In genomic region chr4:4289575-4289929, GRCh38 we compare ENCODE assay signal across 8 cellular contexts. TPM values are rescaled to one million over a fixed set of nuclear protein-coding genes. Genes with fewer than 3 reads are reported as not detected.
DNase-seq lines count a peak whose midpoint lies in the region; ATAC-seq and TF ChIP-seq lines count a peak whose summit lies in the region.

No MANE protein-coding gene starts in this region.

- DNase-seq in CD4-positive, alpha-beta memory T cell, result no peak
- DNase-seq in Jurkat, Clone E6-1 (ENCODE audit: low read depth, low spot score), result no peak
- DNase-seq in dorsolateral prefrontal cortex (no peak), NCI-H2081 treated with DMSO at 0.1 percent for 48 hours (lab: John Stamatoyannopoulos, UW) (no peak), G401 (ENCODE audit: low spot score) (no peak), NCI-H146 (lab: John Stamatoyannopoulos, UW) (no peak)
- no peak for DNase-seq in natural killer cell treated with Interleukin-12 subunit alpha and Interleukin-12 subunit beta and Interleukin-15 and Interleukin-18, amount 100 ng/mL, for 72 hours (ENCODE audit: low spot score)

- POLR2A ChIA-PET in CD4-positive, alpha-beta memory T cell (lab: Charles Lee; ENCODE audit: partially characterized antibody), result interaction anchor here (0.7 to 2.0 kb wide), 6 partner anchors 16 to 42 kb away, joined by 3 to 31 read pairs (median 6); partner anchors contain the start of gene TMEM128

- peaks cover 16% of the 10 kb centered on the region for H3K36me3 ChIP-seq in CD4-positive, alpha-beta memory T cell (ENCODE audit: insufficient read depth, low read length)

- no peaks in the 10 kb centered on the region for H3K27me3 Mint-ChIP-seq in CD4-positive, alpha-beta memory T cell
- no peaks in the 10 kb centered on the region for H3K27me3 Mint-ChIP-seq in natural killer cell treated with Interleukin-12 subunit alpha and Interleukin-12 subunit beta and Interleukin-15 and Interleukin-18, amount 100 ng/mL, for 72 hours

- H3K4me3 ChIP-seq in CD4-positive, alpha-beta memory T cell (ENCODE audit: low read length in 2 of 2), result peak overlapping the region; percentile 86 to 93
- peak overlapping the region; percentile 98 for H3K4me3 ChIP-seq in Jurkat, Clone E6-1 (ENCODE audit: low read length)
- peak overlapping the region; percentile 59 to 100 (median 88) for H3K4me3 ChIP-seq in dorsolateral prefrontal cortex

- peak overlapping the region; percentile 83 to 96 (median 94) for H3K27ac Mint-ChIP-seq in CD4-positive, alpha-beta memory T cell
- peak overlapping the region; percentile 84 to 88 for H3K27ac Mint-ChIP-seq in natural killer cell treated with Interleukin-12 subunit alpha and Interleukin-12 subunit beta and Interleukin-15 and Interleukin-18, amount 100 ng/mL, for 72 hours

- CTCF ChIA-PET in CD4-positive, alpha-beta memory T cell (lab: Charles Lee; ENCODE audit: partially characterized antibody), result interaction anchor here (1.0 to 1.2 kb wide), 2 partner anchors 8 to 44 kb away, joined by 3 to 5 read pairs; no protein-coding TSS in a partner anchor

- intact Hi-C loops in CD4-positive, alpha-beta memory T cell (cut with micrococcal nuclease), result no loop called here
- intact Hi-C loops in dorsolateral prefrontal cortex (cut with DNase I), result no loop called here

- no peaks in the 10 kb centered on the region for H3K27me3 ChIP-seq in CD4-positive, alpha-beta memory T cell (ENCODE audit: insufficient read depth, low read length)
- no peaks in the 10 kb centered on the region for H3K27me3 ChIP-seq in dorsolateral prefrontal cortex

- no peaks in the 10 kb centered on the region for H3K9me3 ChIP-seq in CD4-positive, alpha-beta memory T cell (ENCODE audit: control insufficient read depth in 1 of 2, low read length in 2 of 2)

- H3K4me1 Mint-ChIP-seq in CD4-positive, alpha-beta memory T cell, result peaks cover 42 to 83% (median 61%) of the 10 kb centered on the region in 4 donors
- peaks cover 42 to 61% of the 10 kb centered on the region in 2 donors for H3K4me1 Mint-ChIP-seq in natural killer cell treated with Interleukin-12 subunit alpha and Interleukin-12 subunit beta and Interleukin-15 and Interleukin-18, amount 100 ng/mL, for 72 hours (ENCODE audit: low read depth in 2 of 2)

- peak; percentile 22 for ATAC-seq in GM21390 (IDR thresholded peaks at IDR 0.05; ENCODE audit: unreplicated experiment)
- ATAC-seq in natural killer cell treated with Interleukin-12 subunit alpha and Interleukin-12 subunit beta and Interleukin-15 and Interleukin-18, amount 100 ng/mL, for 72 hours, result peak; percentile 7 to 18

- peaks cover 8 to 32% of the 10 kb centered on the region in 2 donors for H3K36me3 Mint-ChIP-seq in CD4-positive, alpha-beta memory T cell
- H3K36me3 Mint-ChIP-seq in natural killer cell treated with Interleukin-12 subunit alpha and Interleukin-12 subunit beta and Interleukin-15 and Interleukin-18, amount 100 ng/mL, for 72 hours, result peaks cover 12% of the 10 kb centered on the region

- no peaks in the 10 kb centered on the region for H3K9me3 Mint-ChIP-seq in CD4-positive, alpha-beta memory T cell
- H3K9me3 Mint-ChIP-seq in natural killer cell treated with Interleukin-12 subunit alpha and Interleukin-12 subunit beta and Interleukin-15 and Interleukin-18, amount 100 ng/mL, for 72 hours, result no peaks in the 10 kb centered on the region

- H3K4me1 ChIP-seq in CD4-positive, alpha-beta memory T cell (ENCODE audit: insufficient read depth, low read length), result peaks cover 30% of the 10 kb centered on the region

- in situ Hi-C loops in G401 (cut with HindIII; ENCODE audit: low sequenced_read_pairs), result no loop called here

- no peak for TF ChIP-seq CTCF in dorsolateral prefrontal cortex (IDR thresholded peaks at IDR 0.05 in 54 of 56, conservative IDR thresholded peaks at IDR 0.05 in 2 of 56; ENCODE audit: low read depth in 1 of 56, partially characterized antibody in 56 of 56)

- peak overlapping the region; percentile 93 to 98 (median 96) for H3K4me3 Mint-ChIP-seq in CD4-positive, alpha-beta memory T cell
- H3K4me3 Mint-ChIP-seq in natural killer cell treated with Interleukin-12 subunit alpha and Interleukin-12 subunit beta and Interleukin-15 and Interleukin-18, amount 100 ng/mL, for 72 hours, result peak overlapping the region; percentile 95

- H3K27ac ChIP-seq in CD4-positive, alpha-beta memory T cell (ENCODE audit: low read depth, low read length), result peak overlapping the region; percentile 76
- H3K27ac ChIP-seq in dorsolateral prefrontal cortex, result peak overlapping the region in 36 of 59 donors; percentile 12 to 86 (median 69)

RNA-seq across cellular contexts. Expression of gene LYAR, which starts 0.4 kb away (rescaled TPM):
- 10 to 100 TPM; 74.5 to 79.8 TPM for total RNA-seq in CD4-positive, alpha-beta memory T cell
- polyA plus RNA-seq in CD4-positive, alpha-beta memory T cell, result 10 to 100 TPM; 59.1 to 66.5 TPM
- 95.9 TPM for polyA plus RNA-seq in Jurkat, Clone E6-1 (2012; ENCODE audit: insufficient read depth, insufficient read length)
- 10 to 100 TPM in 7 of 120 experiments, 1 to 10 TPM in 113; 3.5 to 13.6 (median 7.0) TPM for total RNA-seq in dorsolateral prefrontal cortex
- total RNA-seq in natural killer cell treated with Interleukin-12 subunit alpha and Interleukin-12 subunit beta and Interleukin-15 and Interleukin-18, amount 100 ng/mL, for 72 hours, result 10 to 100 TPM; 39.1 to 59.7 TPM
- 47.3 and 58.7 TPM in 2 replicates for total RNA-seq in G401 (2014; rRNA removed; shearing (Covaris generic))

RNA-seq across cellular contexts. Expression of gene ZBTB49, which starts 0.5 kb away (rescaled TPM):
- 10 to 100 TPM; 18.5 to 20.0 TPM for total RNA-seq in CD4-positive, alpha-beta memory T cell
- polyA plus RNA-seq in CD4-positive, alpha-beta memory T cell, result 1 to 10 TPM; 5.3 to 6.0 TPM
- polyA plus RNA-seq in Jurkat, Clone E6-1 (2012; ENCODE audit: insufficient read depth, insufficient read length), result 7.5 TPM
- total RNA-seq in dorsolateral prefrontal cortex, result 10 to 100 TPM in 47 of 120 experiments, 1 to 10 TPM in 73; 4.4 to 19.7 (median 9.2) TPM
- total RNA-seq in natural killer cell treated with Interleukin-12 subunit alpha and Interleukin-12 subunit beta and Interleukin-15 and Interleukin-18, amount 100 ng/mL, for 72 hours, result 1 to 10 TPM; 8.4 to 8.7 TPM
- 2.5 and 3.8 TPM in 2 replicates for total RNA-seq in G401 (2014; rRNA removed; shearing (Covaris generic))

RNA-seq across cellular contexts. Expression of gene TMEM128, which starts 41.5 kb away (rescaled TPM):
- 10 to 100 TPM; 20.0 to 20.7 TPM for total RNA-seq in CD4-positive, alpha-beta memory T cell
- polyA plus RNA-seq in CD4-positive, alpha-beta memory T cell, result 10 to 100 TPM; 40.2 to 51.5 TPM
- 27.4 TPM for polyA plus RNA-seq in Jurkat, Clone E6-1 (2012; ENCODE audit: insufficient read depth, insufficient read length)
- total RNA-seq in dorsolateral prefrontal cortex, result 10 to 100 TPM in 117 of 120 experiments, 1 to 10 TPM in 3; 9.1 to 32.5 (median 17.4) TPM
- 10 to 100 TPM; 15.0 to 21.2 TPM for total RNA-seq in natural killer cell treated with Interleukin-12 subunit alpha and Interleukin-12 subunit beta and Interleukin-15 and Interleukin-18, amount 100 ng/mL, for 72 hours
- total RNA-seq in G401 (2014; rRNA removed; shearing (Covaris generic)), result 51.1 and 89.3 TPM in 2 replicates
